ENCODE assay signal across 24 cellular contexts in the genomic region with DNA sequence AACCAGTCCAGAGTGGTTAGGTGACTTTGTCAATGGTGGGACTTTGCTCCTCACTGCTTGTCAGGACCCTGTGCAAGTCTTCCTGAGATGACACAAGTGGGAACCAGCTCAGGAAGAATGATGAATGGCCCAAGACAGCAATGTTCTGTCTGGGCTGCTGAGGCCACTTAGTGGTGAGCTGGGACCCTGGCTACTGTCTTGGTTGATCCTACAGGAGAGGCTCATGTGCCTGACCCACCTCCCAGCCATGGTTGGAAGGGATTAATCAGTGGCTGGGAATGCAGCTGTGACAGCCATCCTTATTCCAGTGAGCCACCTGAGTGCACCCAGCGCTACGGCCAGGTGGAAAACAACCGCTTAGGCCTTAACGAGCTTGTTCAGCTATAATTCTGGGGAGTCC.
"Had no signal": no experiment of that assay in that cellular context is flagged by ENCODE, and none has a peak within 500 bp of the region (broad histone marks: within the 10 kb centered on the region; RNA-seq: fewer than 3 reads in every experiment).

No MANE protein-coding gene starts in this region.

- H3K4me1 ChIP-seq: foreskin keratinocyte, psoas muscle, tibial nerve had no signal

- ATAC-seq: activated CD8-positive, alpha-beta T cell treated with anti-CD3 and anti-CD28 coated beads for 36 hours; activated naive CD8-positive, alpha-beta T cell treated with anti-CD3 and anti-CD28 coated beads, Interleukin-2, amount 50 U/mL, for 24 hours; effector memory CD8-positive, alpha-beta T cell; foreskin keratinocyte; left lung; psoas muscle; right cardiac atrium; stimulated activated naive CD8-positive, alpha-beta T cell treated with anti-CD3 and anti-CD28 coated beads, Interleukin-15, Interleukin-2, amounts not matched to agents 100 U/mL and 50 U/mL, for 24 hours had no signal

- H3K4me3 ChIP-seq: left lung, psoas muscle, skin epidermis, tibial nerve had no signal

- H3K9me3 ChIP-seq: left lung, psoas muscle, tibial nerve had no signal

- FAIRE-seq: keratinocyte, TTC549, urothelium cell line had no signal

- H3K27ac ChIP-seq: foreskin keratinocyte, left lung, psoas muscle, skin epidermis, tibial nerve had no signal

- H3K36me3 ChIP-seq: left lung, tibial nerve had no signal

- H3K27me3 ChIP-seq: foreskin keratinocyte, left lung, tibial nerve had no signal

- DNase-seq: activated B cell treated with CpG ODN at 0.5 μM for 24 hours; activated CD4-positive, alpha-beta T cell treated with anti-CD3 and anti-CD28 coated beads for 48 hours; activated CD8-positive, alpha-beta T cell treated with anti-CD3 and anti-CD28 coated beads for 36 hours; activated naive CD4-positive, alpha-beta T cell treated with anti-CD3 and anti-CD28 coated beads for 36 hours; activated naive CD8-positive, alpha-beta T cell treated with anti-CD3 and anti-CD28 coated beads, Interleukin-2, amount 50 U/mL, for 24 hours; activated T-cell treated with anti-CD3 and anti-CD28 coated beads, Interleukin-2, amount 50 U/mL, for 1 hour; anterior cingulate cortex; caudate nucleus; effector memory CD8-positive, alpha-beta T cell; foreskin keratinocyte; glutamatergic neuron; hypothalamus; left lung; mammary epithelial cell; nephron progenitor cell; psoas muscle; right cardiac atrium; stimulated activated naive CD8-positive, alpha-beta T cell treated with anti-CD3 and anti-CD28 coated beads, Interleukin-15, Interleukin-2, amounts not matched to agents 100 U/mL and 50 U/mL, for 24 hours; substantia nigra had no signal
